1 cellular context compared by ENCODE assay signal in genomic region chr12:92911339-92911738, GRCh38.
TF ChIP-seq lines count a peak whose summit lies in the region.

No MANE protein-coding gene starts in this region.

TF ChIP-seq in IMR-90, 13 proteins besides CTCF, POLR2A, EP300 and RAD21:
- no peak for TF ChIP-seq RCOR1 (IDR thresholded peaks at IDR 0.05; ENCODE audit: insufficient replicate concordance, low read length)
- TF ChIP-seq BHLHE40 (IDR thresholded peaks at IDR 0.05; ENCODE audit: low read depth, low read length): no peak
- TF ChIP-seq ELK1 (IDR thresholded peaks at IDR 0.05; ENCODE audit: borderline replicate concordance, low read depth, low read length): no peak
- no peak for TF ChIP-seq MXI1 (IDR thresholded peaks at IDR 0.05; ENCODE audit: borderline replicate concordance, low read depth, low read length)
- no peak for TF ChIP-seq RFX5 (IDR thresholded peaks at IDR 0.05; ENCODE audit: low read depth, low read length)
- no peak for TF ChIP-seq SMC3 (IDR thresholded peaks at IDR 0.05; ENCODE audit: low read depth, low read length)
- TF ChIP-seq USF2 (IDR thresholded peaks at IDR 0.05; ENCODE audit: low read depth, low read length): no peak
- TF ChIP-seq CEBPB (IDR thresholded peaks at IDR 0.05; ENCODE audit: low read depth, low read length): no peak
- TF ChIP-seq FOS (IDR thresholded peaks at IDR 0.05; ENCODE audit: low read depth, low read length): no peak
- TF ChIP-seq MAZ (IDR thresholded peaks at IDR 0.05; ENCODE audit: borderline replicate concordance, low read depth, low read length): no peak
- no peak for TF ChIP-seq CHD1 (IDR thresholded peaks at IDR 0.05; ENCODE audit: low read depth, low read length)
- no peak for TF ChIP-seq NFE2L2 (IDR thresholded peaks at IDR 0.05; ENCODE audit: low read depth, low read length)
- TF ChIP-seq MAFK (IDR thresholded peaks at IDR 0.05; ENCODE audit: low read depth, low read length): no peak
TF ChIP-seq in IMR-90: peak in this region for 0.
